Comparison of ENCODE assay signal across 8 cellular contexts in the genomic region with DNA sequence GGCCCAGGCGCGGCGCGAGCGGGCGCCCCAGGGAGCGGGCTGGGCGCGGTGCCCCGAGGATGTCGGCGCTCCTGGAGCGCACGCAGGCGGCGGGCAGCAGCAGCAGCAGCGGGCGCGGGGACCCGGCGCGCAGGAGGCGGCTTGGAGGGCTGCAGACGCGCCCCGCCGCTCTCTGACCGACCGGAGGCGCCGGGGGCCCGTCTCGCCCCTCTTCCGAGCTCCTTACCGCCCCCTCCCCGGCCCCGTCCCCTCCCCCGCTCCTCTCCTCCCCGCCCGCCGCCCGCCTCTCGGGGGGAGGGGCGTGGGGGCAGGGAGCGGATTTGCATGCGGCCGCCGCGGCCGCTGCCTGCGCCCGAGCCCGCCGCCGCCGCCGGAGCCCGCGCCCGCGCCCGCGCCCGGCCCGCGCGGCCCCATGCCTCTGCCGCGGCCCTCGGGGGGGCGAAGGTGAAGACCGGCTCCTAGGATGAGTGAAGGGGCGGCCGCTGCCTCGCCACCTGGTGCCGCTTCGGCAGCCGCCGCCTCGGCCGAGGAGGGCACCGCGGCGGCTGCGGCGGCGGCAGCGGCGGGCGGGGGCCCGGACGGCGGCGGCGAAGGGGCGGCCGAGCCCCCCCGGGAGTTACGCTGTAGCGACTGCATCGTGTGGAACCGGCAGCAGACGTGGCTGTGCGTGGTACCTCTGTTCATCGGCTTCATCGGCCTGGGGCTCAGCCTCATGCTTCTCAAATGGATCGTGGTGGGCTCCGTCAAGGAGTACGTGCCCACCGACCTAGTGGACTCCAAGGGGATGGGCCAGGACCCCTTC. TPM values are rescaled to one million over a fixed set of nuclear protein-coding genes. Genes with fewer than 3 reads are reported as not detected.
A peak's percentile ranks its signal among the peaks of the same experiment; 100 is the strongest.
DNase-seq lines count a peak whose midpoint lies in the region; ATAC-seq and TF ChIP-seq lines count a peak whose summit lies in the region.

A gene (plus strand): TSS at position 317 of the 802 bp plus-strand sequence.

- H4K20me1 ChIP-seq in KMS-11 (ENCODE audit: insufficient read depth): no peaks in the 10 kb centered on the region

- H3K36me3 ChIP-seq in KMS-11 (ENCODE audit: insufficient read depth) (no peaks in the 10 kb centered on the region), prostate gland (no peaks in the 10 kb centered on the region)

- DNase-seq in fibroblast of pulmonary artery (ENCODE audit: low read depth) (no peak), prostate gland (ENCODE audit: low spot score) (no peak), lower leg skin (ENCODE audit: low spot score in 2 of 2) (no peak), GDM1 (lab: John Stamatoyannopoulos, UW) (no peak)
- DNase-seq in stimulated activated CD4-positive, alpha-beta T cell treated with anti-CD3 and anti-CD28 coated beads, Interleukin-4, amount 100 ng/mL, for 4 hours: no peak

- H3K79me2 ChIP-seq in KMS-11 (ENCODE audit: insufficient read depth, low read depth): no peaks in the 10 kb centered on the region

- H3K4me2 ChIP-seq in KMS-11: peak within 1 kb of the TSS; percentile 94

- peaks cover 19% of the 10 kb centered on the region for H3K4me1 ChIP-seq in KMS-11 (ENCODE audit: low read depth, poor library complexity, severe bottlenecking)
- H3K4me1 ChIP-seq in prostate gland (replicated peaks): no peaks in the 10 kb centered on the region

- H2AFZ ChIP-seq in KMS-11 (ENCODE audit: low read depth): peak within 1 kb of the TSS; percentile 78

- WGBS in prostate gland: 2% methylated on average over 68 of the region's 110 CpGs
- 2 to 3% methylated on average over 34 of the region's 110 CpGs for WGBS in lower leg skin, 2 donors

- H3K4me3 ChIP-seq in KMS-11 (IDR thresholded peaks at IDR 0.05; ENCODE audit: insufficient read depth, low read depth, low read length) (no peak within 1 kb of the TSS), fibroblast of pulmonary artery (replicated peaks; ENCODE audit: low read depth, low read length) (peak within 1 kb of the TSS; percentile 50), prostate gland (peak within 1 kb of the TSS; percentile 15 to 24), lower leg skin (ENCODE audit: low read depth, poor library complexity, severe bottlenecking) (no peak within 1 kb of the TSS)

- intact Hi-C loops in prostate gland (cut with DNase I): no loop called here
- intact Hi-C loops in lower leg skin (cut with DNase I; ENCODE audit: low total_unique reads): no loop called here

- ATAC-seq in GM18502 (IDR thresholded peaks at IDR 0.05; ENCODE audit: poor library complexity, unreplicated experiment): peak; percentile 41
- ATAC-seq in GM21576 (IDR thresholded peaks at IDR 0.05; ENCODE audit: unreplicated experiment): no peak

- TF ChIP-seq CTCF in KMS-11 (conservative IDR thresholded peaks at IDR 0.05; ENCODE audit: low read depth, low read length): no peak
- no peak for TF ChIP-seq CTCF in fibroblast of pulmonary artery (IDR thresholded peaks at IDR 0.05; ENCODE audit: low read length, missing control alignments)
- TF ChIP-seq CTCF in prostate gland (IDR thresholded peaks at IDR 0.05): no peak
- no peak for TF ChIP-seq CTCF in lower leg skin (IDR thresholded peaks at IDR 0.05)

- no peak for TF ChIP-seq POLR2A in prostate gland (IDR thresholded peaks at IDR 0.05)
- no peak for TF ChIP-seq POLR2A in lower leg skin (IDR thresholded peaks at IDR 0.05)

- no peaks in the 10 kb centered on the region for H3K9me3 ChIP-seq in prostate gland

- H3K27me3 ChIP-seq in KMS-11 (ENCODE audit: insufficient read depth, low read depth) (no peaks in the 10 kb centered on the region), prostate gland (replicated peaks; ENCODE audit: insufficient read depth) (peaks cover 13% of the 10 kb centered on the region)

- no peak within 1 kb of the TSS for H3K27ac ChIP-seq in KMS-11
- H3K27ac ChIP-seq in prostate gland: no peak within 1 kb of the TSS

- peak within 1 kb of the TSS; percentile 51; the same call in 1 of the 2 replicates for H3K9ac ChIP-seq in KMS-11

RNA-seq across cellular contexts. Expression of the gene that starts here (rescaled TPM):
- under 1 TPM in 1 of 2 donors, not detected in 1; 0.97 TPM for total RNA-seq in prostate gland
- 1 to 10 TPM in 1 of 4 donors, under 1 TPM in 3; 0.15 to 2.5 (median 0.50) TPM for total RNA-seq in lower leg skin

Comparison
In these comparisons a context has a peak if more than half of its experiments do, and no peak if none do; other contexts are left out.
1. H3K4me3 ChIP-seq: peak in fibroblast of pulmonary artery (single experiment) and prostate gland (2 of 2); none in KMS-11 (single experiment) and lower leg skin (single experiment).